Comparison of ENCODE assay signal across 18 cellular contexts in the genomic region with DNA sequence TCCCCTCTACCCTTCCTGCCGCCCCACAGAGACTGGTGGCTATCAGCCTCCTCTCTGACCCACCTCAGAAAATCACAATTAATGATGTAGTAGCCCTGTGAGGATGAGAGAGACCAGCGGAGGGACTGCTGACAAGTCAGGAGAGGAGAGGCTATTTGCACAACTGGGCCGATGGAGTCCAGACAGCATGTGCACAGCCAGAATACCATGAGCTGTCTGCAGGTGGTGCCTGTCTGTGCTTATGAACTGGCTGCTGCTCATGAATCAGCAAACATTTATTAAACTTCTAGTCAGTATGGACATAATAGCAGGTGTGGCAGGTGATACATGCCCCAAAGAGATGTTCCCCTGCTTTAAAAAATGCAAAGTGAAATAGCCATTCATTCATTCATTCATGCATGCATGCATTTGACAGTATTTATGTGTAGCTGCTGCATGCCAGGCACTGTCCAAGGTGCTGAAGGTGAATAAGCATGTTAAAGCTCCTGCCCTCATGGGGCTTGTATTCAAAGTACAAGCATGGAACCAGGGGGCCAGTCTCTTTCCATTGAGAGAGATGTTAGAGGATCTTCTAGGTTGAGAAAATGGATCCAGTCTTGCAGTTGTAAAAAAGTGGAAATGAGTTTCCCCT.
DNase-seq lines count a peak whose midpoint lies in the region; ATAC-seq and TF ChIP-seq lines count a peak whose summit lies in the region.
"Had no signal": no experiment of that assay in that cellular context is flagged by ENCODE, and none has a peak within 500 bp of the region (broad histone marks: within the 10 kb centered on the region; RNA-seq: fewer than 3 reads in every experiment).

No MANE protein-coding gene starts in this region.

- WGBS in GM23248 (ENCODE audit: low coverage in 1 of 2, low lambda C conversion rate in 2 of 2, missing lambda C conversion rate in 2 of 2), 2 experiments = 33 to 36% methylated on average over 3 of the region's 3 CpGs

- H3K4me1 ChIP-seq in DND-41 (ENCODE audit: insufficient read depth, low read length) (no peaks in the 10 kb centered on the region), GM23248 (ENCODE audit: insufficient read depth) (no peaks in the 10 kb centered on the region)
- H3K4me1 ChIP-seq: adrenal gland, heart left ventricle, parathyroid adenoma, uterus had no signal

- no peaks in the 10 kb centered on the region for H3K27me3 ChIP-seq in DND-41 (ENCODE audit: insufficient read depth, low read length, poor library complexity)
- peaks cover 14% of the 10 kb centered on the region for H3K27me3 ChIP-seq in GM23248 (replicated peaks; ENCODE audit: insufficient read depth)
- H3K27me3 ChIP-seq: adrenal gland, uterus had no signal

- no peaks in the 10 kb centered on the region for H3F3A ChIP-seq in GM23248 (ENCODE audit: insufficient read depth)

- TF ChIP-seq CTCF in DND-41 (IDR thresholded peaks at IDR 0.05; ENCODE audit: borderline replicate concordance, extremely low read depth, low read length, poor library complexity, severe bottlenecking) = no peak

- DNase-seq in DND-41 (peak; percentile 19), GM23248 (peak; percentile 19), RPMI8226 (peak; percentile 15), fibroblast of peridontal ligament (ENCODE audit: extremely low read depth) (peak; percentile 3), DMS79 (lab: John Stamatoyannopoulos, UW) (no peak)
- DNase-seq: activated CD4-positive, alpha-beta T cell treated with anti-CD3 and anti-CD28 coated beads, Interleukin-2, amount 50 U/mL, for 1 hour; adrenal gland; heart left ventricle; kidney; mucosa of descending colon; MV-4-11; uterus had no signal

- no peak overlapping the region for H3K27ac ChIP-seq in DND-41 (ENCODE audit: low read length)
- no peak overlapping the region for H3K27ac ChIP-seq in GM23248
- H3K27ac ChIP-seq: adrenal gland, C4-2B, heart left ventricle, parathyroid adenoma, skin epidermis, uterus had no signal

- in situ Hi-C loops in GM23248 (cut with MboI) = no loop called here

- H4K20me1 ChIP-seq in DND-41 (ENCODE audit: insufficient read depth, low read length) = no peaks in the 10 kb centered on the region
- no peaks in the 10 kb centered on the region for H4K20me1 ChIP-seq in GM23248 (ENCODE audit: insufficient read depth)

- H2AFZ ChIP-seq in DND-41 (ENCODE audit: low read depth, low read length) (no peak overlapping the region), GM23248 (no peak overlapping the region)
- H2AFZ ChIP-seq: parathyroid adenoma had no signal

- ATAC-seq in DND-41 (ENCODE audit: insufficient read depth, low read depth) (no peak), GM19463 (IDR thresholded peaks at IDR 0.05; ENCODE audit: unreplicated experiment) (no peak), HG03521 (IDR thresholded peaks at IDR 0.05; ENCODE audit: unreplicated experiment) (no peak)
- ATAC-seq: activated T-cell treated with anti-CD3 and anti-CD28 coated beads, Interleukin-2, amount 50 U/mL, for 72 hours; heart left ventricle; mucosa of descending colon had no signal

- H3K79me2 ChIP-seq in DND-41 (ENCODE audit: insufficient read depth, low read length) (no peaks in the 10 kb centered on the region), GM23248 (ENCODE audit: insufficient read depth) (no peaks in the 10 kb centered on the region)
- H3K79me2 ChIP-seq: parathyroid adenoma had no signal

- H3K9me3 ChIP-seq in DND-41 (ENCODE audit: insufficient read depth, low read length, severe bottlenecking) (no peaks in the 10 kb centered on the region), GM23248 (ENCODE audit: low read depth) (no peaks in the 10 kb centered on the region)
- H3K9me3 ChIP-seq: adrenal gland, heart left ventricle, mucosa of descending colon, uterus had no signal

- H3K4me2 ChIP-seq in DND-41 (ENCODE audit: insufficient read depth, low read length) (no peak overlapping the region), GM23248 (ENCODE audit: unreplicated experiment) (no peak overlapping the region)

- no peaks in the 10 kb centered on the region for H3K36me3 ChIP-seq in DND-41 (ENCODE audit: insufficient read depth, low read length)
- H3K36me3 ChIP-seq in GM23248 (ENCODE audit: low read depth) = no peaks in the 10 kb centered on the region
- H3K36me3 ChIP-seq: adrenal gland, heart left ventricle, uterus had no signal

- H3K4me3 ChIP-seq in DND-41 (ENCODE audit: low read depth in 1 of 2, low read length in 2 of 2) (no peak overlapping the region), GM23248 (no peak overlapping the region)
- H3K4me3 ChIP-seq: adrenal gland, heart left ventricle, mucosa of descending colon, skin epidermis, uterus had no signal

- H3K9ac ChIP-seq in DND-41 (ENCODE audit: low read depth, low read length) (no peak overlapping the region), GM23248 (no peak overlapping the region)
- H3K9ac ChIP-seq: parathyroid adenoma had no signal

- H3K9me2 ChIP-seq in GM23248 (ENCODE audit: insufficient read depth) = no peaks in the 10 kb centered on the region
